In genomic region chr12:11884661-11885060, GRCh38 we compare ENCODE assay signal across 9 cellular contexts.
DNase-seq lines count a peak whose midpoint lies in the region; ATAC-seq and TF ChIP-seq lines count a peak whose summit lies in the region.
"Had no signal": no experiment of that assay in that cellular context is flagged by ENCODE, and none has a peak within 500 bp of the region (broad histone marks: within the 10 kb centered on the region; RNA-seq: fewer than 3 reads in every experiment).

No MANE protein-coding gene starts in this region.

- H3K4me1 ChIP-seq in mesenchymal stem cell (ENCODE audit: control insufficient read depth, insufficient read depth, low read depth, low read length): peaks cover 10% of the 10 kb centered on the region

- H2BK120ac ChIP-seq in mesenchymal stem cell (ENCODE audit: low read depth, low read length): no peak overlapping the region

- H3K4me3 ChIP-seq in coronary artery (peak overlapping the region; percentile 10), mesenchymal stem cell (ENCODE audit: insufficient read depth in 1 of 2, low read depth in 1 of 2, low read length in 2 of 2) (no peak overlapping the region)

- no peak overlapping the region for H4K8ac ChIP-seq in mesenchymal stem cell (ENCODE audit: low read length)

- no peak overlapping the region for H3K4ac ChIP-seq in mesenchymal stem cell (ENCODE audit: low read depth in 1 of 2, low read length in 2 of 2)

- H2BK15ac ChIP-seq in mesenchymal stem cell (ENCODE audit: low read depth, poor library complexity, severe bottlenecking): no peak overlapping the region

- H3K9me3 ChIP-seq in mesenchymal stem cell (ENCODE audit: control insufficient read depth, low read length): no peaks in the 10 kb centered on the region

- no peaks in the 10 kb centered on the region for H3K27me3 Mint-ChIP-seq in type B pancreatic cell
- H3K27me3 Mint-ChIP-seq: T-cell had no signal

- peaks cover 10% of the 10 kb centered on the region for H3K9me3 Mint-ChIP-seq in type B pancreatic cell
- H3K9me3 Mint-ChIP-seq: T-cell had no signal

- ATAC-seq in Right ventricle myocardium superior (ENCODE audit: poor library complexity): peak; percentile 42
- ATAC-seq: T-cell had no signal

- peaks cover 11 to 33% of the 10 kb centered on the region in 2 experiments for H3K36me3 ChIP-seq in mesenchymal stem cell (ENCODE audit: control insufficient read depth in 1 of 2, insufficient read depth in 2 of 2, low read depth in 1 of 2, low read length in 2 of 2)

- no peak overlapping the region for H4K91ac ChIP-seq in mesenchymal stem cell (ENCODE audit: low read length)

- H3K4me3 Mint-ChIP-seq in type B pancreatic cell: peak overlapping the region; percentile 73
- H3K4me3 Mint-ChIP-seq: T-cell had no signal

- H2BK12ac ChIP-seq in mesenchymal stem cell (ENCODE audit: low read length in 2 of 2): no peak overlapping the region

- no peak overlapping the region for H3K4me2 ChIP-seq in mesenchymal stem cell (ENCODE audit: low read length, poor library complexity, severe bottlenecking)

- no peak overlapping the region for H3K9ac ChIP-seq in mesenchymal stem cell (ENCODE audit: low read length)

- H3K36me3 Mint-ChIP-seq in type B pancreatic cell: peaks cover 69% of the 10 kb centered on the region

- H3K23ac ChIP-seq in mesenchymal stem cell (ENCODE audit: low read length in 2 of 2): no peak overlapping the region

- H3K27ac ChIP-seq in coronary artery: peak overlapping the region in 1 of 2 donors; percentile 81
- H3K27ac ChIP-seq in mesenchymal stem cell (ENCODE audit: low read length, poor library complexity, severe bottlenecking): peak overlapping the region; percentile 70

- intact Hi-C loops in Right ventricle myocardium superior (cut with DNase I) (loop anchor here (10.0 kb wide), 1 partner anchor 230 kb away; no protein-coding TSS in a partner anchor), cardiac septum (cut with DNase I) (loop anchor here (2.0 kb wide), 1 partner anchor 20 kb away; no protein-coding TSS in a partner anchor)

- H3K27ac Mint-ChIP-seq in type B pancreatic cell: peak overlapping the region; percentile 99
- H3K27ac Mint-ChIP-seq: T-cell had no signal

- no peak overlapping the region for H3K18ac ChIP-seq in mesenchymal stem cell (ENCODE audit: low read depth in 1 of 2, low read length in 2 of 2)

- no peak for TF ChIP-seq CTCF in coronary artery (IDR thresholded peaks at IDR 0.05)
- TF ChIP-seq CTCF in type B pancreatic cell (conservative IDR thresholded peaks at IDR 0.05): no peak

- H2BK5ac ChIP-seq in mesenchymal stem cell (ENCODE audit: low read depth, low read length, poor library complexity, severe bottlenecking): no peak overlapping the region

- 94% methylated on average over 4 of the region's 4 CpGs for WGBS in mesenchymal stem cell

- no peaks in the 10 kb centered on the region for H3K27me3 ChIP-seq in mesenchymal stem cell (ENCODE audit: control insufficient read depth in 1 of 2, insufficient read depth in 1 of 2, low read length in 2 of 2)

- no peak overlapping the region for H2AFZ ChIP-seq in mesenchymal stem cell (ENCODE audit: low read depth, low read length)

- H3K4me1 Mint-ChIP-seq in type B pancreatic cell (ENCODE audit: unreplicated experiment): peaks cover 6% of the 10 kb centered on the region

- no peak overlapping the region for H3K14ac ChIP-seq in mesenchymal stem cell (ENCODE audit: low read length in 2 of 2)

- H2AK5ac ChIP-seq in mesenchymal stem cell (ENCODE audit: low read length, severe bottlenecking): no peak overlapping the region

- peaks cover 14% of the 10 kb centered on the region for H3K79me1 ChIP-seq in mesenchymal stem cell (replicated peaks; ENCODE audit: low read length, poor library complexity, severe bottlenecking)

- DNase-seq in Right ventricle myocardium superior (no peak), cardiac septum (ENCODE audit: low spot score) (no peak), coronary artery (ENCODE audit: low spot score) (no peak), mesenchymal stem cell (peak; percentile 25), type B pancreatic cell (ENCODE audit: extremely low spot score, unreplicated experiment) (no peak), NK-92 (lab: John Stamatoyannopoulos, UW; ENCODE audit: unreplicated experiment) (no peak)
- no peak for DNase-seq in stimulated activated CD4-positive, alpha-beta T cell treated with anti-CD3 and anti-CD28 coated beads, Interleukin-4, amount 100 ng/mL, for 4 hours
- no peak for DNase-seq in stimulated activated CD4-positive, alpha-beta T cell treated with anti-CD3 and anti-CD28 coated beads, Interleukin-4, amount 100 ng/mL, for 1 hour
